Comparison of ENCODE assay signal across 7 cellular contexts in the genomic region with DNA sequence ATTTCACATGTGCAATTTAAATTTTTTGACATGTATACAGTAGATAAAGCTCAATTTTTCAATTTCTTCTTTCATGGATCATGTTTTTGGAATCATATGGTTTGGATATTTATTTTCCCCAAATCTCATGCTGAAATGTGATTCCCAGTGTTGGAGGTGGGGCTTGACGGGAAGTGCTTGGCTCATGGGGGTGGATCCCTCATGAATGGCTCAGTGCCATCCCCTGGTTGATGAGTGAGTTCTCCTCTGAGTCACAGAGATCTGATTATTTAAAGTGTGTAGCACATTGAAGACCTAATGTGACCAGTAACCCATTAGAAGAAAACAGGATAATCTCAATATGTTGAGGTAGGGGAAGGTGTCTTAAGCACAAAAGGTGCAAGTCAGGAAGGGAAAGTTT. TPM values are rescaled to one million over a fixed set of nuclear protein-coding genes. Genes with fewer than 3 reads are reported as not detected.
DNase-seq lines count a peak whose midpoint lies in the region; ATAC-seq, FAIRE-seq and TF ChIP-seq lines count a peak whose summit lies in the region.

No MANE protein-coding gene starts in this region.

- BruUV-seq in IMR-90 (replicated peaks; lab: Mats Ljungman, UMichigan) = no TSS peak

- TF ChIP-seq RAD21 in IMR-90 (IDR thresholded peaks at IDR 0.05; ENCODE audit: low read length) = no peak

- no peak overlapping the region for H2AFZ ChIP-seq in IMR-90 (replicated peaks; ENCODE audit: low read length, poor library complexity)

- no peak overlapping the region for H3K23ac ChIP-seq in IMR-90 (ENCODE audit: low read depth, low read length)

- no peaks in the 10 kb centered on the region for H3K9me3 ChIP-seq in IMR-90 (ENCODE audit: control insufficient read depth, insufficient read depth, low read length)
- H3K9me3 ChIP-seq in body of pancreas = no peaks in the 10 kb centered on the region
- H3K9me3 ChIP-seq in iPS-18c (ENCODE audit: control insufficient read depth, insufficient read depth, low read length) = no peaks in the 10 kb centered on the region

- H3K18ac ChIP-seq in IMR-90 (ENCODE audit: low read depth, low read length) = no peak overlapping the region

- POLR2A ChIA-PET in IMR-90 (lab: Charles Lee; ENCODE audit: unreplicated experiment) = interaction anchor here (0.6 to 1.4 kb wide), 2 partner anchors 9 to 271 kb away, joined by 3 to 7 read pairs; a partner anchor contains a TSS

- H3K4ac ChIP-seq in IMR-90 (ENCODE audit: low read depth, low read length) = no peak overlapping the region

- H3K9ac ChIP-seq in IMR-90 (ENCODE audit: low read depth, low read length) = no peak overlapping the region

- dilution Hi-C loops in IMR-90 (cut with HindIII; ENCODE audit: low sequenced_read_pairs, unreplicated experiment) = no loop called here

- no peak for FAIRE-seq in D721Med (lab: Jason Lieb, UNC)

- intact Hi-C loops in IMR-90 (cut with micrococcal nuclease) = loop anchor here (1.0 to 2.0 kb wide), 2 partner anchors 9 to 1032 kb away; a partner anchor contains a TSS
- intact Hi-C loops in body of pancreas (cut with DNase I) = no loop called here

- H3K4me3 ChIP-seq in IMR-90 (ENCODE audit: insufficient read depth, low read depth, low read length) (no peak overlapping the region), body of pancreas (no peak overlapping the region), iPS-18c (ENCODE audit: insufficient read depth, low read depth, low read length) (peak overlapping the region; percentile 37; the same call in 1 of the 2 replicates), skeletal muscle cell (ENCODE audit: low read depth, low read length) (peak overlapping the region; percentile 59)

- H2BK5ac ChIP-seq in IMR-90 (ENCODE audit: low read depth, low read length, poor library complexity, severe bottlenecking) = peak overlapping the region; percentile 87

- no CpG with 5 or more reads among the region's 1 CpG for WGBS in IMR-90 (ENCODE audit: extremely low coverage in 2 of 2, insufficient read length in 1 of 2), 2 experiments
- 0 to 8% methylated on average over 1 of the region's 1 CpG for WGBS in body of pancreas, 2 donors

- H3K14ac ChIP-seq in IMR-90 (replicated peaks; ENCODE audit: low read depth, low read length) = no peak overlapping the region

- H3K56ac ChIP-seq in IMR-90 (ENCODE audit: extremely low read depth, insufficient read depth, low read length) = no peak overlapping the region

- no peak overlapping the region for H2BK20ac ChIP-seq in IMR-90 (ENCODE audit: low read depth, low read length)

- H2BK120ac ChIP-seq in IMR-90 (ENCODE audit: low read depth, low read length) = no peak overlapping the region

- H3K36me3 ChIP-seq in IMR-90 (ENCODE audit: control insufficient read depth, insufficient read depth, low read length) (no peaks in the 10 kb centered on the region), body of pancreas (replicated peaks in 1 of 2; ENCODE audit: insufficient read depth in 1 of 2, low read depth in 2 of 2) (no peaks in the 10 kb centered on the region)

- no peak overlapping the region for H2BK15ac ChIP-seq in IMR-90 (ENCODE audit: low read depth, low read length)

- peaks cover 3% of the 10 kb centered on the region for H3K4me1 ChIP-seq in IMR-90 (ENCODE audit: control insufficient read depth, insufficient read depth, low read length)
- no peaks in the 10 kb centered on the region for H3K4me1 ChIP-seq in body of pancreas

- in situ Hi-C loops in IMR-90 (cut with MboI; ENCODE audit: low sequenced_read_pairs) = loop anchor here (10.0 kb wide), 1 partner anchor 1036 kb away; no protein-coding TSS in a partner anchor

- H4K5ac ChIP-seq in IMR-90 (ENCODE audit: low read depth, low read length) = no peak overlapping the region

- no peak for TF ChIP-seq POLR2A in IMR-90 (IDR thresholded peaks at IDR 0.05; ENCODE audit: low read depth, low read length)
- no peak for TF ChIP-seq POLR2A in body of pancreas (IDR thresholded peaks at IDR 0.05)

- H4K8ac ChIP-seq in IMR-90 (ENCODE audit: low read depth in 2 of 2, low read length in 2 of 2) = no peak overlapping the region; a peak in 1 of 4 replicates

- ATAC-seq in IMR-90 (ENCODE audit: low read depth) = peak; percentile 52
- ATAC-seq in body of pancreas = peak; percentile 65
- ATAC-seq in GM19467 (IDR thresholded peaks at IDR 0.05; ENCODE audit: unreplicated experiment) = no peak
- no peak for ATAC-seq in HG02885 (IDR thresholded peaks at IDR 0.05; ENCODE audit: poor library complexity, unreplicated experiment)

- H4K91ac ChIP-seq in IMR-90 (ENCODE audit: insufficient read depth, low read depth, low read length) = no peak overlapping the region

- H3K4me2 ChIP-seq in IMR-90 (ENCODE audit: low read depth, low read length) = peak overlapping the region; percentile 16

- TF ChIP-seq CTCF in IMR-90 (conservative IDR thresholded peaks at IDR 0.05; ENCODE audit: low read depth, low read length) (no peak), body of pancreas (IDR thresholded peaks at IDR 0.05) (no peak), D721Med (IDR thresholded peaks at IDR 0.05; ENCODE audit: insufficient read depth, missing control alignments) (no peak)

- no peak overlapping the region for H2AK9ac ChIP-seq in IMR-90 (replicated peaks; ENCODE audit: low read depth, low read length, poor library complexity)

- H3K27ac ChIP-seq in IMR-90 (ENCODE audit: insufficient read depth, low read length) (no peak overlapping the region), body of pancreas (peak overlapping the region in 2 of 4 donors; percentile 63 to 64)

- peak; percentile 94 for DNase-seq in IMR-90
- peak; percentile 46 to 76 (median 61) for DNase-seq in body of pancreas
- DNase-seq in skeletal muscle cell (ENCODE audit: low read depth) = peak; percentile 83
- no peak for DNase-seq in D721Med (ENCODE audit: insufficient read length, low spot score)

- H2AK5ac ChIP-seq in IMR-90 (ENCODE audit: low read depth, low read length) = no peak overlapping the region

- H3K9me1 ChIP-seq in IMR-90 (ENCODE audit: insufficient read depth, low read length) = no peaks in the 10 kb centered on the region

- CTCF ChIA-PET in IMR-90 (lab: Yijun Ruan, JAX) = interaction anchor here (0.7 to 1.2 kb wide), 3 partner anchors 9 to 72 kb away, joined by 3 read pairs; a partner anchor contains a TSS

- H3K27me3 ChIP-seq in IMR-90 (ENCODE audit: control insufficient read depth, insufficient read depth, low read length) = no peaks in the 10 kb centered on the region
- no peaks in the 10 kb centered on the region for H3K27me3 ChIP-seq in body of pancreas

- no peaks in the 10 kb centered on the region for H3K79me1 ChIP-seq in IMR-90 (ENCODE audit: low read depth in 1 of 2, low read length in 2 of 2)

- no peaks in the 10 kb centered on the region for H4K20me1 ChIP-seq in IMR-90 (ENCODE audit: insufficient read depth, low read length)

TF ChIP-seq in IMR-90, 13 proteins besides CTCF, POLR2A, EP300 and RAD21:
- TF ChIP-seq FOS (IDR thresholded peaks at IDR 0.05; ENCODE audit: low read depth, low read length) (peak; percentile 64; the same call in 1 of the 2 replicates), MXI1 (IDR thresholded peaks at IDR 0.05; ENCODE audit: borderline replicate concordance, low read depth, low read length) (no peak), RCOR1 (IDR thresholded peaks at IDR 0.05; ENCODE audit: insufficient replicate concordance, low read length) (no peak), NFE2L2 (IDR thresholded peaks at IDR 0.05; ENCODE audit: low read depth, low read length) (no peak), RFX5 (IDR thresholded peaks at IDR 0.05; ENCODE audit: low read depth, low read length) (no peak), MAZ (IDR thresholded peaks at IDR 0.05; ENCODE audit: borderline replicate concordance, low read depth, low read length) (peak; percentile 50; the same call in 1 of the 2 replicates), CHD1 (IDR thresholded peaks at IDR 0.05; ENCODE audit: low read depth, low read length) (no peak)
- TF ChIP-seq, protein P1, sequence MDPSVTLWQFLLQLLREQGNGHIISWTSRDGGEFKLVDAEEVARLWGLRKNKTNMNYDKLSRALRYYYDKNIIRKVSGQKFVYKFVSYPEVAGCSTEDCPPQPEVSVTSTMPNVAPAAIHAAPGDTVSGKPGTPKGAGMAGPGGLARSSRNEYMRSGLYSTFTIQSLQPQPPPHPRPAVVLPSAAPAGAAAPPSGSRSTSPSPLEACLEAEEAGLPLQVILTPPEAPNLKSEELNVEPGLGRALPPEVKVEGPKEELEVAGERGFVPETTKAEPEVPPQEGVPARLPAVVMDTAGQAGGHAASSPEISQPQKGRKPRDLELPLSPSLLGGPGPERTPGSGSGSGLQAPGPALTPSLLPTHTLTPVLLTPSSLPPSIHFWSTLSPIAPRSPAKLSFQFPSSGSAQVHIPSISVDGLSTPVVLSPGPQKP (IDR thresholded peaks at IDR 0.05; ENCODE audit: borderline replicate concordance, low read depth, low read length) = no peak
TF ChIP-seq in IMR-90: peak in this region for 2.

RNA-seq across cellular contexts. Expression of a gene that starts 9.1 kb away (rescaled TPM):
- total RNA-seq in IMR-90 (2012; rRNA removed) = 45.0 and 60.3 TPM in 2 replicates
- 59.2 and 65.3 TPM in 2 replicates for polyA plus RNA-seq in IMR-90 (2012; rRNA removed)
- polyA plus RNA-seq in IMR-90 (2012; cell fraction: cytosol; rRNA removed) = 10.3 and 12.7 TPM in 2 replicates
- polyA plus RNA-seq in IMR-90 (2012; cell fraction: nucleus; rRNA removed; ENCODE audit: low replicate concordance) = 4.0 and 42.3 TPM in 2 replicates
- total RNA-seq in body of pancreas = 10 to 100 TPM; 10.9 to 11.2 TPM

Comparison
In these comparisons a context has a peak if more than half of its experiments do, and no peak if none do; other contexts are left out.
1. ATAC-seq: peak in IMR-90 (single experiment) and body of pancreas (single experiment); none in GM19467 (single experiment) and HG02885 (single experiment).
2. H3K4me3 ChIP-seq: peak in iPS-18c (single experiment) and skeletal muscle cell (single experiment); none in IMR-90 (single experiment) and body of pancreas (0 of 2).